11 cellular contexts compared by ENCODE assay signal in genomic region chr6:138577151-138577915, GRCh38.
A peak's percentile ranks its signal among the peaks of the same experiment; 100 is the strongest.
DNase-seq lines count a peak whose midpoint lies in the region; ATAC-seq and TF ChIP-seq lines count a peak whose summit lies in the region.
"Had no signal": no experiment of that assay in that cellular context is flagged by ENCODE, and none has a peak within 500 bp of the region (broad histone marks: within the 10 kb centered on the region; RNA-seq: fewer than 3 reads in every experiment).

No MANE protein-coding gene starts in this region.

- peaks cover 14% of the 10 kb centered on the region; the same call in 1 of the 2 replicates for H3K4me1 ChIP-seq in Panc1 (ENCODE audit: control insufficient read depth, insufficient read depth, low read length)
- no peaks in the 10 kb centered on the region for H3K4me1 ChIP-seq in mesendoderm (ENCODE audit: control insufficient read depth, low read depth, low read length)
- no peaks in the 10 kb centered on the region for H3K4me1 ChIP-seq in sigmoid colon
- H3K4me1 ChIP-seq in CD4-positive, alpha-beta memory T cell (ENCODE audit: insufficient read depth, low read length): no peaks in the 10 kb centered on the region

- no CpG with 5 or more reads among the region's 9 CpGs for WGBS in mesendoderm (ENCODE audit: extremely low coverage, insufficient coverage, low lambda C conversion rate)
- 69 to 85% methylated on average over 9 of the region's 9 CpGs for WGBS in sigmoid colon, 2 donors

- H3K27me3 ChIP-seq in Panc1 (ENCODE audit: control insufficient read depth, insufficient read depth, low read length): no peaks in the 10 kb centered on the region
- no peaks in the 10 kb centered on the region for H3K27me3 ChIP-seq in mesendoderm (ENCODE audit: insufficient read depth, low read length, poor library complexity)
- H3K27me3 ChIP-seq in sigmoid colon: no peaks in the 10 kb centered on the region
- no peaks in the 10 kb centered on the region for H3K27me3 ChIP-seq in CD4-positive, alpha-beta memory T cell (ENCODE audit: insufficient read depth, low read length)

- H3K79me2 ChIP-seq in mesendoderm (ENCODE audit: control insufficient read depth, insufficient read depth, low read length): peaks cover 2% of the 10 kb centered on the region

- H3K79me1 ChIP-seq in mesendoderm (ENCODE audit: low read length): no peaks in the 10 kb centered on the region

- H3K36me3 Mint-ChIP-seq in CD4-positive, alpha-beta memory T cell: no peaks in the 10 kb centered on the region

- ATAC-seq in Panc1 (peak; percentile 64), HG03520 (IDR thresholded peaks at IDR 0.05; ENCODE audit: unreplicated experiment) (no peak), GM19397 (IDR thresholded peaks at IDR 0.05; ENCODE audit: unreplicated experiment) (no peak)

- TF ChIP-seq POLR2A in sigmoid colon (IDR thresholded peaks at IDR 0.05): no peak

- DNase-seq in GM13977 (ENCODE audit: low spot score): peak; percentile 30
- peak; percentile 91 for DNase-seq in NCI-H1105 treated with DMSO at 0.1 percent for 48 hours (lab: John Stamatoyannopoulos, UW)
- DNase-seq in Panc1 (ENCODE audit: low read depth, low spot score): no peak
- no peak for DNase-seq in mesendoderm
- no peak for DNase-seq in sigmoid colon
- DNase-seq in CD4-positive, alpha-beta memory T cell: no peak
- DNase-seq: activated naive CD4-positive, alpha-beta T cell; IMR-90; T-helper 2 cell had no signal

- no peak overlapping the region for H3K23ac ChIP-seq in mesendoderm (ENCODE audit: low read length)

- H3K18ac ChIP-seq in mesendoderm (ENCODE audit: low read length): no peak overlapping the region

- H2BK120ac ChIP-seq in mesendoderm (ENCODE audit: low read depth, low read length): no peak overlapping the region

- H3K56ac ChIP-seq in mesendoderm (ENCODE audit: low read length): peak overlapping the region; percentile 17

- H4K5ac ChIP-seq in mesendoderm (ENCODE audit: low read length): no peak overlapping the region

- no peak overlapping the region for H3K4me3 Mint-ChIP-seq in CD4-positive, alpha-beta memory T cell

- H3K36me3 ChIP-seq in Panc1 (ENCODE audit: control insufficient read depth, insufficient read depth, low read length): no peaks in the 10 kb centered on the region
- no peaks in the 10 kb centered on the region for H3K36me3 ChIP-seq in mesendoderm (ENCODE audit: control insufficient read depth, insufficient read depth, low read length)
- no peaks in the 10 kb centered on the region for H3K36me3 ChIP-seq in sigmoid colon
- no peaks in the 10 kb centered on the region for H3K36me3 ChIP-seq in CD4-positive, alpha-beta memory T cell (ENCODE audit: insufficient read depth, low read length)

- no peak overlapping the region for H3K4me2 ChIP-seq in mesendoderm (ENCODE audit: low read length)

- POLR2A ChIA-PET in Panc1 (lab: Charles Lee): no interaction called here
- POLR2A ChIA-PET in CD4-positive, alpha-beta memory T cell (lab: Charles Lee; ENCODE audit: partially characterized antibody): interaction anchor here (0.5 kb wide), 1 partner anchor 143 kb away, joined by 3 read pairs; no protein-coding TSS in a partner anchor

- H4K8ac ChIP-seq in mesendoderm (ENCODE audit: low read depth, low read length): no peak overlapping the region

- CTCF ChIA-PET in Panc1 (lab: Charles Lee): no interaction called here
- CTCF ChIA-PET in CD4-positive, alpha-beta memory T cell (lab: Charles Lee; ENCODE audit: partially characterized antibody): interaction anchor here (0.6 to 3.1 kb wide), 2 partner anchors 14 to 62 kb away, joined by 3 to 13 read pairs; no protein-coding TSS in a partner anchor

- H3K27me3 Mint-ChIP-seq in CD4-positive, alpha-beta memory T cell: peaks cover 3 to 12% of the 10 kb centered on the region in 2 donors

- TF ChIP-seq EP300 in sigmoid colon (IDR thresholded peaks at IDR 0.05): no peak

- no peak for TF ChIP-seq CTCF in GM13977 (IDR thresholded peaks at IDR 0.05; ENCODE audit: extremely low read depth, insufficient read depth, missing control alignments)
- TF ChIP-seq CTCF in Panc1 (IDR thresholded peaks at IDR 0.05): no peak
- no peak for TF ChIP-seq CTCF in sigmoid colon (IDR thresholded peaks at IDR 0.05)

- H3K9me3 Mint-ChIP-seq in CD4-positive, alpha-beta memory T cell: no peaks in the 10 kb centered on the region

- no peak overlapping the region for H3K4me3 ChIP-seq in Panc1 (ENCODE audit: low read depth in 2 of 2, low read length in 2 of 2)
- H3K4me3 ChIP-seq in mesendoderm (ENCODE audit: low read length): no peak overlapping the region
- H3K4me3 ChIP-seq in sigmoid colon: no peak overlapping the region
- no peak overlapping the region for H3K4me3 ChIP-seq in CD4-positive, alpha-beta memory T cell (ENCODE audit: low read length in 2 of 2)

- no peak overlapping the region for H2BK5ac ChIP-seq in mesendoderm (ENCODE audit: low read length)

- no peak overlapping the region for H2AK5ac ChIP-seq in mesendoderm (ENCODE audit: low read length)

- peaks cover 0 to 3% (median 0%) of the 10 kb centered on the region in 4 donors for H3K4me1 Mint-ChIP-seq in CD4-positive, alpha-beta memory T cell

- no peak overlapping the region for H3K27ac ChIP-seq in Panc1 (ENCODE audit: low read length)
- H3K27ac ChIP-seq in mesendoderm (ENCODE audit: low read depth, low read length): no peak overlapping the region
- H3K27ac ChIP-seq in sigmoid colon: no peak overlapping the region
- H3K27ac ChIP-seq in CD4-positive, alpha-beta memory T cell (ENCODE audit: low read depth, low read length): no peak overlapping the region

- no peak overlapping the region for H3K27ac Mint-ChIP-seq in CD4-positive, alpha-beta memory T cell

- H3K4ac ChIP-seq in mesendoderm (ENCODE audit: low read depth, low read length): no peak overlapping the region

- H3K9me3 ChIP-seq in Panc1 (ENCODE audit: control insufficient read depth, insufficient read depth, low read depth, low read length): no peaks in the 10 kb centered on the region
- H3K9me3 ChIP-seq in sigmoid colon: no peaks in the 10 kb centered on the region
- no peaks in the 10 kb centered on the region for H3K9me3 ChIP-seq in CD4-positive, alpha-beta memory T cell (ENCODE audit: control insufficient read depth in 1 of 2, low read length in 2 of 2)

- H3K9ac ChIP-seq in mesendoderm (ENCODE audit: low read length): no peak overlapping the region

- in situ Hi-C loops in GM13977 (cut with MboI; ENCODE audit: low pct_unique_long_range_greater_than_20kb, low sequenced_read_pairs, unreplicated experiment): no loop called here
- in situ Hi-C loops in Panc1 (cut with HindIII; ENCODE audit: low pct_unique_long_range_greater_than_20kb, low sequenced_read_pairs): no loop called here

- BruUV-seq in Panc1 (replicated peaks; lab: Mats Ljungman, UMichigan): no TSS peak

- H2BK15ac ChIP-seq in mesendoderm (replicated peaks; ENCODE audit: low read depth): no peak overlapping the region

- intact Hi-C loops in Panc1 (cut with micrococcal nuclease; ENCODE audit: unreplicated experiment) (no loop called here), sigmoid colon (cut with DNase I) (no loop called here)
- intact Hi-C loops in CD4-positive, alpha-beta memory T cell (cut with micrococcal nuclease): no loop called here

Comparison
In these comparisons a context has a peak if more than half of its experiments do, and no peak if none do; other contexts are left out.
1. DNase-seq: peak in GM13977 (single experiment) and NCI-H1105 treated with DMSO at 0.1 percent for 48 hours (single experiment); none in Panc1 (single experiment), mesendoderm (single experiment), sigmoid colon (single experiment) and CD4-positive, alpha-beta memory T cell (0 of 5).